Comparison of ENCODE assay signal across 2 cellular contexts in the genomic region with DNA sequence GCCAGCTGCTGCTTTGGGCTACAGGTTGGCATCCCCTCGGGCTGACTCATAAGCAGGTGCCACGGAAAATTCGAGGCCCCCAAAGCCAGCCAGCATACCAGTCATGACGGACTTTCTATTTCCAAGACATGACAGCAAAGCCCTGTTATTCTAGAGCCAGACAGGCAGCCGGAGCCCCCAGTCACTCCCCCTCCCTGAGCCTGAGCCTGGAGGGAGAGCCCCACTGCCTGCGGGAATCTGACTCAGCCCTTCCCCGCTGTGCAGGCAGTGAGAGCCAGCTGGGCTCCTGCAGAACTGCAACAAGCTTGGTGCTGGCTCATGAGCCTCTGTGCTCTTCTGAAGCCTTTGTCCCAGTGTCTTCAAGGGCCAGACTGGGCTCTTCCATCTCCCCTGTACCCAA.
TF ChIP-seq lines count a peak whose summit lies in the region.

No MANE protein-coding gene starts in this region.

TF ChIP-seq in SK-N-SH treated with all-trans-retinoic acid at 6 μM for 48 hours, 23 proteins besides CTCF, POLR2A, EP300 and RAD21 (continued from another document):
- TF ChIP-seq, protein P1, sequence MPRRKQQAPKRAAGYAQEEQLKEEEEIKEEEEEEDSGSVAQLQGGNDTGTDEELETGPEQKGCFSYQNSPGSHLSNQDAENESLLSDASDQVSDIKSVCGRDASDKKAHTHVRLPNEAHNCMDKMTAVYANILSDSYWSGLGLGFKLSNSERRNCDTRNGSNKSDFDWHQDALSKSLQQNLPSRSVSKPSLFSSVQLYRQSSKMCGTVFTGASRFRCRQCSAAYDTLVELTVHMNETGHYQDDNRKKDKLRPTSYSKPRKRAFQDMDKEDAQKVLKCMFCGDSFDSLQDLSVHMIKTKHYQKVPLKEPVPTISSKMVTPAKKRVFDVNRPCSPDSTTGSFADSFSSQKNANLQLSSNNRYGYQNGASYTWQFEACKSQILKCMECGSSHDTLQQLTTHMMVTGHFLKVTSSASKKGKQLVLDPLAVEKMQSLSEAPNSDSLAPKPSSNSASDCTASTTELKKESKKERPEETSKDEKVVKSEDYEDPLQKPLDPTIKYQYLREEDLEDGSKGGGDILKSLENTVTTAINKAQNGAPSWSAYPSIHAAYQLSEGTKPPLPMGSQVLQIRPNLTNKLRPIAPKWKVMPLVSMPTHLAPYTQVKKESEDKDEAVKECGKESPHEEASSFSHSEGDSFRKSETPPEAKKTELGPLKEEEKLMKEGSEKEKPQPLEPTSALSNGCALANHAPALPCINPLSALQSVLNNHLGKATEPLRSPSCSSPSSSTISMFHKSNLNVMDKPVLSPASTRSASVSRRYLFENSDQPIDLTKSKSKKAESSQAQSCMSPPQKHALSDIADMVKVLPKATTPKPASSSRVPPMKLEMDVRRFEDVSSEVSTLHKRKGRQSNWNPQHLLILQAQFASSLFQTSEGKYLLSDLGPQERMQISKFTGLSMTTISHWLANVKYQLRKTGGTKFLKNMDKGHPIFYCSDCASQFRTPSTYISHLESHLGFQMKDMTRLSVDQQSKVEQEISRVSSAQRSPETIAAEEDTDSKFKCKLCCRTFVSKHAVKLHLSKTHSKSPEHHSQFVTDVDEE (CRISPR knock-in tag; IDR thresholded peaks at IDR 0.05), result no peak
- no peak for TF ChIP-seq PPARA (CRISPR knock-in tag; IDR thresholded peaks at IDR 0.05; ENCODE audit: borderline replicate concordance)
- no peak for TF ChIP-seq BACH2 (CRISPR knock-in tag; IDR thresholded peaks at IDR 0.05; ENCODE audit: borderline replicate concordance)
- no peak for TF ChIP-seq SNAI2 (CRISPR knock-in tag; IDR thresholded peaks at IDR 0.05)

TF ChIP-seq in SK-N-SH, 30 proteins besides CTCF, POLR2A, EP300 and RAD21 (continued from another document):
- TF ChIP-seq, protein P2, sequence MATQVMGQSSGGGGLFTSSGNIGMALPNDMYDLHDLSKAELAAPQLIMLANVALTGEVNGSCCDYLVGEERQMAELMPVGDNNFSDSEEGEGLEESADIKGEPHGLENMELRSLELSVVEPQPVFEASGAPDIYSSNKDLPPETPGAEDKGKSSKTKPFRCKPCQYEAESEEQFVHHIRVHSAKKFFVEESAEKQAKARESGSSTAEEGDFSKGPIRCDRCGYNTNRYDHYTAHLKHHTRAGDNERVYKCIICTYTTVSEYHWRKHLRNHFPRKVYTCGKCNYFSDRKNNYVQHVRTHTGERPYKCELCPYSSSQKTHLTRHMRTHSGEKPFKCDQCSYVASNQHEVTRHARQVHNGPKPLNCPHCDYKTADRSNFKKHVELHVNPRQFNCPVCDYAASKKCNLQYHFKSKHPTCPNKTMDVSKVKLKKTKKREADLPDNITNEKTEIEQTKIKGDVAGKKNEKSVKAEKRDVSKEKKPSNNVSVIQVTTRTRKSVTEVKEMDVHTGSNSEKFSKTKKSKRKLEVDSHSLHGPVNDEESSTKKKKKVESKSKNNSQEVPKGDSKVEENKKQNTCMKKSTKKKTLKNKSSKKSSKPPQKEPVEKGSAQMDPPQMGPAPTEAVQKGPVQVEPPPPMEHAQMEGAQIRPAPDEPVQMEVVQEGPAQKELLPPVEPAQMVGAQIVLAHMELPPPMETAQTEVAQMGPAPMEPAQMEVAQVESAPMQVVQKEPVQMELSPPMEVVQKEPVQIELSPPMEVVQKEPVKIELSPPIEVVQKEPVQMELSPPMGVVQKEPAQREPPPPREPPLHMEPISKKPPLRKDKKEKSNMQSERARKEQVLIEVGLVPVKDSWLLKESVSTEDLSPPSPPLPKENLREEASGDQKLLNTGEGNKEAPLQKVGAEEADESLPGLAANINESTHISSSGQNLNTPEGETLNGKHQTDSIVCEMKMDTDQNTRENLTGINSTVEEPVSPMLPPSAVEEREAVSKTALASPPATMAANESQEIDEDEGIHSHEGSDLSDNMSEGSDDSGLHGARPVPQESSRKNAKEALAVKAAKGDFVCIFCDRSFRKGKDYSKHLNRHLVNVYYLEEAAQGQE (IDR thresholded peaks at IDR 0.05; ENCODE audit: low read depth, low read length), result no peak
- TF ChIP-seq, protein P3, sequence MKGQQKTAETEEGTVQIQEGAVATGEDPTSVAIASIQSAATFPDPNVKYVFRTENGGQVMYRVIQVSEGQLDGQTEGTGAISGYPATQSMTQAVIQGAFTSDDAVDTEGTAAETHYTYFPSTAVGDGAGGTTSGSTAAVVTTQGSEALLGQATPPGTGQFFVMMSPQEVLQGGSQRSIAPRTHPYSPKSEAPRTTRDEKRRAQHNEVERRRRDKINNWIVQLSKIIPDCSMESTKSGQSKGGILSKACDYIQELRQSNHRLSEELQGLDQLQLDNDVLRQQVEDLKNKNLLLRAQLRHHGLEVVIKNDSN (IDR thresholded peaks at IDR 0.05; ENCODE audit: borderline replicate concordance, low read depth), result no peak
- TF ChIP-seq ELF1 (IDR thresholded peaks at IDR 0.05) (no peak), POLR2AphosphoS5 (IDR thresholded peaks at IDR 0.05; ENCODE audit: low read depth, low read length) (no peak), RCOR1 (IDR thresholded peaks at IDR 0.05; ENCODE audit: low read length) (no peak), SMC3 (IDR thresholded peaks at IDR 0.05; ENCODE audit: low read depth, low read length) (no peak), CHD2 (IDR thresholded peaks at IDR 0.05; ENCODE audit: low read length, partially characterized antibody) (no peak)
